1 cellular context compared by ENCODE assay signal in genomic region chr19:54403054-54403453, GRCh38.
TF ChIP-seq lines count a peak whose summit lies in the region.

No MANE protein-coding gene starts in this region.

TF ChIP-seq in H1, 55 proteins besides CTCF, POLR2A, EP300 and RAD21:
- no peak for TF ChIP-seq CBX5 (IDR thresholded peaks at IDR 0.05; ENCODE audit: low read depth, low read length)
- TF ChIP-seq CREB1 (IDR thresholded peaks at IDR 0.05): no peak
- TF ChIP-seq BCL11A (IDR thresholded peaks at IDR 0.05; ENCODE audit: low read depth in 2 of 2, low read length in 2 of 2): no peak
- peak; percentile 57 for TF ChIP-seq MAX (IDR thresholded peaks at IDR 0.05)
- TF ChIP-seq BACH1 (IDR thresholded peaks at IDR 0.05; ENCODE audit: low read length): no peak
- TF ChIP-seq MAFK (IDR thresholded peaks at IDR 0.05; ENCODE audit: low read depth, low read length): no peak
TF ChIP-seq in H1: peak in this region for 1.
